ENCODE assay signal across 8 cellular contexts in the genomic region with DNA sequence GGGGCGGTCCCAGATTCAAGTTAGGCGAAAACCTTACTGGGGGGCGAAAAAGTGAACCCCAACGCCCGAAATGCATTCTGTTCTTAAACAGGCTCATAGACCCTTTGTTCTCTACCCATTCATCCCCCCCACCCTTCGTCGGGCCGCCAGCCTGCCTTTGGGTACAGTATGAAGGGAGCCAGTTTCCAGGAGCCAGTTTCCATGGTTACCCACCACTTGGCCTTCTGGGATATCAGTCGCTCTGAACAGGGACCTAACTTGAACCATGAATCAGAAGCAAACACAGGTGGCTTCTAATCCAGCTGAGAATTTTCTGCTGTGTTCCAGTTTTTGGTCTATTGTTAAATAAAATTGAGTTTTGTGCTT. TPM values are rescaled to one million over a fixed set of nuclear protein-coding genes. Genes with fewer than 3 reads are reported as not detected.
DNase-seq lines count a peak whose midpoint lies in the region; ATAC-seq and TF ChIP-seq lines count a peak whose summit lies in the region.

No MANE protein-coding gene starts in this region.

- H3K9me3 ChIP-seq in BLaER1 treated with 17β-estradiol and CSF1 and Interleukin-3, amounts not matched to agents 10 nM and 100 nM (replicated peaks in 1 of 11) = peaks cover 0 to 7% (median 0%) of the 10 kb centered on the region in 11 experiments; a peak in 6 of 22 replicates
- H3K9me3 ChIP-seq in neural cell (ENCODE audit: low read length) = no peaks in the 10 kb centered on the region
- H3K9me3 ChIP-seq in subcutaneous abdominal adipose tissue (ENCODE audit: control insufficient read depth in 5 of 5, low read length in 5 of 5) = no peaks in the 10 kb centered on the region

- peaks cover 5 to 38% (median 17%) of the 10 kb centered on the region in 11 experiments; a peak in 18 of 22 replicates for H3K36me3 ChIP-seq in BLaER1 treated with 17β-estradiol and CSF1 and Interleukin-3, amounts not matched to agents 10 nM and 100 nM
- H3K36me3 ChIP-seq in neural cell (ENCODE audit: insufficient read depth, low read length) (no peaks in the 10 kb centered on the region), subcutaneous abdominal adipose tissue (ENCODE audit: control insufficient read depth in 5 of 5, insufficient read depth in 5 of 5, low read length in 5 of 5) (peaks cover 0 to 4% (median 3%) of the 10 kb centered on the region in 5 donors)

- CTCF ChIA-PET in RWPE1 (lab: Yijun Ruan, JAX) = no interaction called here

- peaks cover 23% of the 10 kb centered on the region for H3K79me2 ChIP-seq in neural cell (replicated peaks; ENCODE audit: insufficient read depth, low read length)

- TF ChIP-seq EP300 in neural cell (conservative IDR thresholded peaks at IDR 0.05; ENCODE audit: poor library complexity, severe bottlenecking) = no peak

- H3K27me3 ChIP-seq in BLaER1 treated with 17β-estradiol and CSF1 and Interleukin-3, amounts not matched to agents 10 nM and 100 nM = no peaks in the 10 kb centered on the region
- no peaks in the 10 kb centered on the region for H3K27me3 ChIP-seq in neural cell (ENCODE audit: insufficient read depth, low read depth, low read length)
- H3K27me3 ChIP-seq in subcutaneous abdominal adipose tissue (ENCODE audit: control insufficient read depth in 5 of 5, insufficient read depth in 4 of 5, low read length in 5 of 5) = no peaks in the 10 kb centered on the region

- peak overlapping the region; percentile 83 to 90 (median 87) for H3K9ac ChIP-seq in BLaER1 treated with 17β-estradiol and CSF1 and Interleukin-3, amounts not matched to agents 10 nM and 100 nM
- H3K9ac ChIP-seq in neural cell (ENCODE audit: low read length) = peak overlapping the region; percentile 95
- peak overlapping the region; percentile 75 to 91 (median 88) for H3K9ac ChIP-seq in subcutaneous abdominal adipose tissue (ENCODE audit: low read length in 5 of 5)

- peak overlapping the region; percentile 81 to 100 (median 98) for H3K4me3 ChIP-seq in BLaER1 treated with 17β-estradiol and CSF1 and Interleukin-3, amounts not matched to agents 10 nM and 100 nM
- H3K4me3 ChIP-seq in Jurkat, Clone E6-1 (ENCODE audit: low read length) = peak overlapping the region; percentile 95
- H3K4me3 ChIP-seq in fibroblast of villous mesenchyme (ENCODE audit: low read depth, low read length) (peak overlapping the region; percentile 97), neural cell (ENCODE audit: low read length) (peak overlapping the region; percentile 87), subcutaneous abdominal adipose tissue (ENCODE audit: low read depth in 1 of 5, low read length in 5 of 5) (peak overlapping the region; percentile 92 to 99 (median 99))

- peak; percentile 24 for ATAC-seq in GM19467 (IDR thresholded peaks at IDR 0.05; ENCODE audit: unreplicated experiment)

- H4K20me1 ChIP-seq in BLaER1 treated with 17β-estradiol and CSF1 and Interleukin-3, amounts not matched to agents 10 nM and 100 nM = no peaks in the 10 kb centered on the region; a peak in 1 of 22 replicates
- no peaks in the 10 kb centered on the region for H4K20me1 ChIP-seq in neural cell (ENCODE audit: insufficient read depth)

- no peak for TF ChIP-seq CTCF in RWPE1 (conservative IDR thresholded peaks at IDR 0.05; ENCODE audit: low read depth)
- no peak for TF ChIP-seq CTCF in fibroblast of villous mesenchyme (IDR thresholded peaks at IDR 0.05; ENCODE audit: insufficient read depth, low read depth, low read length)
- no peak for TF ChIP-seq CTCF in neural cell (IDR thresholded peaks at IDR 0.05; ENCODE audit: poor library complexity, severe bottlenecking)

- H3F3A ChIP-seq in neural cell (ENCODE audit: insufficient read depth, low read length, poor library complexity, severe bottlenecking) = no peaks in the 10 kb centered on the region

- peak; percentile 79 for DNase-seq in Jurkat, Clone E6-1 (ENCODE audit: low read depth, low spot score)
- peak; percentile 74 for DNase-seq in RWPE1 (ENCODE audit: low spot score)
- DNase-seq in activated effector memory CD4-positive, alpha-beta T cell treated with anti-CD3 and anti-CD28 coated beads, Interleukin-2, amount 50 U/mL, for 16 hours = peak; percentile 84
- DNase-seq in fibroblast of villous mesenchyme (ENCODE audit: low read depth) = peak; percentile 71

- H3K4me1 ChIP-seq in BLaER1 treated with 17β-estradiol and CSF1 and Interleukin-3, amounts not matched to agents 10 nM and 100 nM = peaks cover 9 to 27% (median 15%) of the 10 kb centered on the region in 10 experiments
- H3K4me1 ChIP-seq in subcutaneous abdominal adipose tissue (ENCODE audit: control insufficient read depth in 5 of 5, insufficient read depth in 5 of 5, low read length in 5 of 5) = peaks cover 5 to 17% (median 14%) of the 10 kb centered on the region in 5 donors

- POLR2A ChIA-PET in RWPE1 (lab: Yijun Ruan, JAX; ENCODE audit: low non-redundant PET) = no interaction called here

- no peaks in the 10 kb centered on the region for H3K9me2 ChIP-seq in neural cell (ENCODE audit: insufficient read depth, low read length)

- peak overlapping the region; percentile 74 to 88 (median 84) for H3K27ac ChIP-seq in BLaER1 treated with 17β-estradiol and CSF1 and Interleukin-3, amounts not matched to agents 10 nM and 100 nM
- H3K27ac ChIP-seq in RWPE1 (peak overlapping the region; percentile 81), neural cell (ENCODE audit: low read length) (peak overlapping the region; percentile 96), subcutaneous abdominal adipose tissue (ENCODE audit: low read depth, low read length) (peak overlapping the region; percentile 83)

- H2AFZ ChIP-seq in neural cell (ENCODE audit: low read depth, low read length) = peak overlapping the region; percentile 95

- peak overlapping the region; percentile 70 to 94 (median 79) for H3K4me2 ChIP-seq in BLaER1 treated with 17β-estradiol and CSF1 and Interleukin-3, amounts not matched to agents 10 nM and 100 nM
- H3K4me2 ChIP-seq in neural cell (ENCODE audit: low read length) = peak overlapping the region; percentile 89

- TF ChIP-seq RAD21 in neural cell (conservative IDR thresholded peaks at IDR 0.05) = peak; percentile 48

TF ChIP-seq in neural cell, 6 proteins besides CTCF, POLR2A, EP300 and RAD21:
- TF ChIP-seq MXI1 (conservative IDR thresholded peaks at IDR 0.05; ENCODE audit: poor library complexity, severe bottlenecking) (peak; percentile 26), SMC3 (conservative IDR thresholded peaks at IDR 0.05; ENCODE audit: poor library complexity) (peak; percentile 45), EZH2 (IDR thresholded peaks at IDR 0.05; ENCODE audit: borderline replicate concordance, insufficient read depth, low read length, poor library complexity, severe bottlenecking) (no peak), TAF1 (IDR thresholded peaks at IDR 0.05; ENCODE audit: low read depth) (no peak), POLR2AphosphoS5 (IDR thresholded peaks at IDR 0.05) (no peak)
- TF ChIP-seq, protein P1, sequence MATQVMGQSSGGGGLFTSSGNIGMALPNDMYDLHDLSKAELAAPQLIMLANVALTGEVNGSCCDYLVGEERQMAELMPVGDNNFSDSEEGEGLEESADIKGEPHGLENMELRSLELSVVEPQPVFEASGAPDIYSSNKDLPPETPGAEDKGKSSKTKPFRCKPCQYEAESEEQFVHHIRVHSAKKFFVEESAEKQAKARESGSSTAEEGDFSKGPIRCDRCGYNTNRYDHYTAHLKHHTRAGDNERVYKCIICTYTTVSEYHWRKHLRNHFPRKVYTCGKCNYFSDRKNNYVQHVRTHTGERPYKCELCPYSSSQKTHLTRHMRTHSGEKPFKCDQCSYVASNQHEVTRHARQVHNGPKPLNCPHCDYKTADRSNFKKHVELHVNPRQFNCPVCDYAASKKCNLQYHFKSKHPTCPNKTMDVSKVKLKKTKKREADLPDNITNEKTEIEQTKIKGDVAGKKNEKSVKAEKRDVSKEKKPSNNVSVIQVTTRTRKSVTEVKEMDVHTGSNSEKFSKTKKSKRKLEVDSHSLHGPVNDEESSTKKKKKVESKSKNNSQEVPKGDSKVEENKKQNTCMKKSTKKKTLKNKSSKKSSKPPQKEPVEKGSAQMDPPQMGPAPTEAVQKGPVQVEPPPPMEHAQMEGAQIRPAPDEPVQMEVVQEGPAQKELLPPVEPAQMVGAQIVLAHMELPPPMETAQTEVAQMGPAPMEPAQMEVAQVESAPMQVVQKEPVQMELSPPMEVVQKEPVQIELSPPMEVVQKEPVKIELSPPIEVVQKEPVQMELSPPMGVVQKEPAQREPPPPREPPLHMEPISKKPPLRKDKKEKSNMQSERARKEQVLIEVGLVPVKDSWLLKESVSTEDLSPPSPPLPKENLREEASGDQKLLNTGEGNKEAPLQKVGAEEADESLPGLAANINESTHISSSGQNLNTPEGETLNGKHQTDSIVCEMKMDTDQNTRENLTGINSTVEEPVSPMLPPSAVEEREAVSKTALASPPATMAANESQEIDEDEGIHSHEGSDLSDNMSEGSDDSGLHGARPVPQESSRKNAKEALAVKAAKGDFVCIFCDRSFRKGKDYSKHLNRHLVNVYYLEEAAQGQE (IDR thresholded peaks at IDR 0.05; ENCODE audit: borderline replicate concordance) = no peak

RNA-seq across cellular contexts. Expression of a gene that starts 0.5 kb away (rescaled TPM):
- 32.9 TPM for polyA plus RNA-seq in Jurkat, Clone E6-1 (2012; ENCODE audit: insufficient read depth, insufficient read length)
- total RNA-seq in fibroblast of villous mesenchyme = 44.1 and 66.9 TPM in 2 replicates
- 113 and 130 TPM in 2 replicates for polyA plus RNA-seq in neural cell
- polyA minus RNA-seq in neural cell = 143 and 150 TPM in 2 replicates

RNA-seq across cellular contexts. Expression of a gene that starts 53.8 kb away (rescaled TPM):
- 105 TPM for polyA plus RNA-seq in Jurkat, Clone E6-1 (2012; ENCODE audit: insufficient read depth, insufficient read length)
- total RNA-seq in fibroblast of villous mesenchyme = 555 and 613 TPM in 2 replicates
- 189 and 218 TPM in 2 replicates for polyA plus RNA-seq in neural cell
- polyA minus RNA-seq in neural cell = 388 and 465 TPM in 2 replicates

Comparison
In these comparisons a context has a peak if more than half of its experiments do, and no peak if none do; other contexts are left out.
1. Peak in every context shown above with its lines: DNase-seq, ATAC-seq, H3K4me3 ChIP-seq and H3K27ac ChIP-seq.